ENCODE assay signal across 28 cellular contexts in genomic region chr16:26802965-26803364, GRCh38.
"Had no signal": no experiment of that assay in that cellular context is flagged by ENCODE, and none has a peak within 500 bp of the region (broad histone marks: within the 10 kb centered on the region; RNA-seq: fewer than 3 reads in every experiment).

No MANE protein-coding gene starts in this region.

- DNase-seq: colonic mucosa; cortex of kidney; dermis blood vessel endothelial cell; dorsolateral prefrontal cortex; effector CD4-positive, alpha-beta T cell; effector CD8-positive, alpha-beta T cell; effector memory CD4-positive, alpha-beta T cell; effector memory CD8-positive, alpha-beta T cell; endodermal cell; erythroblast; esophagus squamous epithelium; foreskin fibroblast; foreskin keratinocyte; foreskin melanocyte; gastrocnemius medialis; glutamatergic neuron; head of caudate nucleus; heart left ventricle; heart right ventricle had no signal

- H3K27me3 ChIP-seq: colonic mucosa, foreskin keratinocyte, gastrocnemius medialis had no signal

- H3K4me1 ChIP-seq: colonic mucosa, esophagus muscularis mucosa, esophagus squamous epithelium, foreskin keratinocyte, gastrocnemius medialis, gastroesophageal sphincter, heart left ventricle, heart right ventricle had no signal

- H3K27ac ChIP-seq: colonic mucosa, coronary artery, dorsolateral prefrontal cortex, epithelial cell of prostate, esophagus muscularis mucosa, esophagus squamous epithelium, foreskin keratinocyte, gastrocnemius medialis, gastroesophageal sphincter, heart left ventricle, heart right ventricle had no signal

- H3K9me3 ChIP-seq: colonic mucosa, esophagus muscularis mucosa, esophagus squamous epithelium, gastrocnemius medialis, gastroesophageal sphincter, heart left ventricle, heart right ventricle had no signal

- H3K4me3 ChIP-seq: colonic mucosa, coronary artery, dorsolateral prefrontal cortex, esophagus muscularis mucosa, esophagus squamous epithelium, gastrocnemius medialis, gastroesophageal sphincter, heart left ventricle, heart right ventricle had no signal

- ATAC-seq: esophagus mucosa, foreskin keratinocyte, gastrocnemius medialis, gastroesophageal sphincter, heart left ventricle, heart right ventricle had no signal

- H3K36me3 ChIP-seq: colonic mucosa, esophagus muscularis mucosa, esophagus squamous epithelium, gastrocnemius medialis, gastroesophageal sphincter, heart left ventricle, heart right ventricle had no signal

- FAIRE-seq: colon, endometrium, endothelial cell of umbilical vein, frontal cortex had no signal
